ENCODE assay signal across 7 cellular contexts in the genomic region with DNA sequence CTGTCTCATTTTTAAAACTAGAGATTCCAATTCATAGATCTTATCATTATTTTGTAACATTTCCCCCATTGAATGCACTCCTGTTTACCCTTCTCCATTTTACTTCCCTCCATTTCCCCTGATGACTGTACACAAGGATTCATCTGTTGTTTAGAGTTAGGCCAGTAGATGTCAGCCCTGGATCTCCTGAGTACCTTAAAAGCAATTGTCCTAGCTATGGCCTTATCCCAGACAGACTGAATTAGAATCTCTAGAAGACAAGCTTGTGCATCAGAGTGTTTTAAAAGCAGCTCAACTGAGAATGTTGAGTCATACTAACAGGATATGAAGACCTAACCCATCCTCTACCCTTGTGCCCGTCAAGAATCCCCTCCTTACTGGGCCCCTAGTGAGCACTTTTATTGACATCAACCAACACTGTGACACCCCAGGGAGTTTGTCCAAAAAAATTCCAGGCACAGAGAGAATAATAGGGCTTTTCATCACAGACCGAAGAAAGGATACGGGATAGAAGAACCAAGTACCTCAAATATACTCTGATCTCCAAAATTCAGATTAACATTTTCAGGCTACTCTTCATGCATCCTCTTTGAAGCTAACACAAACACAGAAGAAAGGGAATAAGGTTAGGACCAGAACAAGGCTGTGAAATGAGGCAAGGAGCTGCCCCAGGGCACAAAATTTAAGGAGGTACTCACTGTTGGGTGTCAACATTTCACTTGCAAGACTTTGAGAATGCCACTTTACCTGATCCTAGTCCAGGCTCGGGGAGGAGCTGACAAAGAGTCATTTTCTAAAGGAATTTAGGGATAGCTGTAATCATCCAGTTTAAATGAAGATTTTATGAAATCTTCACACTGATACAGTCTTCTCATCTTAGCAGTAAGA. TPM values are rescaled to one million over a fixed set of nuclear protein-coding genes. Genes with fewer than 3 reads are reported as not detected.
DNase-seq lines count a peak whose midpoint lies in the region; ATAC-seq, FAIRE-seq and TF ChIP-seq lines count a peak whose summit lies in the region.

No MANE protein-coding gene starts in this region.

- H3K9me3 ChIP-seq in PC-3 (ENCODE audit: low read length) (no peaks in the 10 kb centered on the region), pancreas (no peaks in the 10 kb centered on the region)

- H3F3A ChIP-seq in PC-3 (ENCODE audit: low read length, unreplicated experiment) = peaks cover 7% of the 10 kb centered on the region

- no peaks in the 10 kb centered on the region for H3K9me3 Mint-ChIP-seq in endothelial cell (ENCODE audit: unreplicated experiment)

- TF ChIP-seq CTCF in PC-3 (conservative IDR thresholded peaks at IDR 0.05; ENCODE audit: low read depth, low read length) = peak; percentile 95
- no peak for TF ChIP-seq CTCF in endothelial cell (IDR thresholded peaks at IDR 0.05; ENCODE audit: unreplicated experiment)
- no peak for TF ChIP-seq CTCF in pancreas (IDR thresholded peaks at IDR 0.05)

- H3K36me3 Mint-ChIP-seq in endothelial cell (ENCODE audit: low read depth, unreplicated experiment) = no peaks in the 10 kb centered on the region

- no peaks in the 10 kb centered on the region for H3K27me3 Mint-ChIP-seq in endothelial cell (ENCODE audit: unreplicated experiment)

- no peaks in the 10 kb centered on the region for H4K20me1 ChIP-seq in PC-3 (ENCODE audit: low read length)

- no peak overlapping the region for H3K4me2 ChIP-seq in PC-3 (ENCODE audit: low read length)

- H2AFZ ChIP-seq in PC-3 (ENCODE audit: low read length) = peak overlapping the region; percentile 36

- WGBS in pancreas, 2 donors = 75 to 83% methylated on average over 4 of the region's 4 CpGs

- no peak overlapping the region for H3K27ac Mint-ChIP-seq in endothelial cell (ENCODE audit: unreplicated experiment)

- H3K27ac ChIP-seq in PC-3 (ENCODE audit: low read length) = no peak overlapping the region
- no peak overlapping the region for H3K27ac ChIP-seq in pancreas

- no peaks in the 10 kb centered on the region for H3K79me2 ChIP-seq in PC-3 (ENCODE audit: low read length)

- no peak for FAIRE-seq in pancreas (lab: Jason Lieb, UNC)

- H3K4me1 ChIP-seq in PC-3 (ENCODE audit: insufficient read depth, low read length) (peaks cover 45% of the 10 kb centered on the region), pancreas (no peaks in the 10 kb centered on the region)

- BruUV-seq in PC-3 (replicated peaks; lab: Mats Ljungman, UMichigan) = no TSS peak

- H3K27me3 ChIP-seq in PC-3 (ENCODE audit: low read length) (no peaks in the 10 kb centered on the region), pancreas (no peaks in the 10 kb centered on the region)

- no peaks in the 10 kb centered on the region for H3K9me2 ChIP-seq in PC-3 (replicated peaks; ENCODE audit: low read length)

- POLR2A ChIA-PET in PC-3 (lab: Charles Lee; ENCODE audit: unreplicated experiment) = interaction anchor here (0.5 to 0.6 kb wide), 3 partner anchors 66 to 112 kb away, joined by 3 to 4 read pairs (median 4); no protein-coding TSS in a partner anchor

- intact Hi-C loops in PC-3 (cut with micrococcal nuclease) (loop anchor here (1.0 to 5.0 kb wide), 6 partner anchors 38 to 399 kb away; a partner anchor contains a TSS), pancreas (cut with DNase I) (no loop called here)

- H3K9ac ChIP-seq in PC-3 (ENCODE audit: low read length) = no peak overlapping the region

- H3K4me1 Mint-ChIP-seq in endothelial cell (ENCODE audit: unreplicated experiment) = no peaks in the 10 kb centered on the region

- ATAC-seq in GM19467 (IDR thresholded peaks at IDR 0.05; ENCODE audit: unreplicated experiment) (peak; percentile 83), HG03457 (IDR thresholded peaks at IDR 0.05; ENCODE audit: unreplicated experiment) (peak; percentile 91), PC-3 (peak; percentile 83), pancreas (peak in 3 of 4 donors; percentile 62 to 78 (median 73))

- CTCF ChIA-PET in PC-3 (lab: Charles Lee) = interaction anchor here (0.6 to 2.2 kb wide), 16 partner anchors 24 to 983 kb away, joined by 3 to 28 read pairs (median 4); no protein-coding TSS in a partner anchor

- no peaks in the 10 kb centered on the region for H3K36me3 ChIP-seq in PC-3 (ENCODE audit: low read depth, low read length)
- H3K36me3 ChIP-seq in pancreas = no peaks in the 10 kb centered on the region

- no peak overlapping the region for H3K4me3 ChIP-seq in PC-3 (ENCODE audit: low read length)
- H3K4me3 ChIP-seq in pancreas = no peak overlapping the region

- DNase-seq in GM03348 (ENCODE audit: low spot score) (peak; percentile 67), PC-3 (peak; percentile 93), endothelial cell (ENCODE audit: low spot score) (peak; percentile 27), pancreas (no peak)
- DNase-seq in stimulated activated CD4-positive, alpha-beta T cell treated with anti-CD3 and anti-CD28 coated beads, Interleukin-12 subunit alpha, Interleukin-12 subunit beta, amount 100 ng/mL, for 4 hours = no peak

- no peak overlapping the region for H3K4me3 Mint-ChIP-seq in endothelial cell (ENCODE audit: unreplicated experiment)

RNA-seq across cellular contexts. Expression of a gene that starts 17.1 kb away (rescaled TPM):
- total RNA-seq in PC-3 (2014; rRNA removed) (0.35 and 0.69 TPM in 2 replicates), endothelial cell (ENCODE audit: unreplicated experiment) (not detected), pancreas (under 1 TPM in 1 of 6 donors, not detected in 5; 0.22 TPM)
- under 1 TPM in 1 of 2 donors, not detected in 1; 0.02 TPM for polyA plus RNA-seq in pancreas

RNA-seq across cellular contexts. Expression of a gene that starts 36.0 kb away (rescaled TPM):
- total RNA-seq in PC-3 (2014; rRNA removed) (not detected in 2 replicates), endothelial cell (ENCODE audit: unreplicated experiment) (not detected), pancreas (1 to 10 TPM in 3 of 6 donors, under 1 TPM in 3; 0.12 to 1.9 (median 0.88) TPM)
- under 1 TPM; 0.16 to 0.30 TPM for polyA plus RNA-seq in pancreas

Comparison
In these comparisons a context has a peak if more than half of its experiments do, and no peak if none do; other contexts are left out.
1. DNase-seq: peak in GM03348 (single experiment), PC-3 (single experiment) and endothelial cell (single experiment); none in pancreas (0 of 6) and stimulated activated CD4-positive, alpha-beta T cell treated with anti-CD3 and anti-CD28 coated beads, Interleukin-12 subunit alpha, Interleukin-12 subunit beta, amount 100 ng/mL, for 4 hours (single experiment).
2. Peak in every context shown above with its lines, with median percentiles within 50 percentile points of each other: ATAC-seq.